ENCODE assay signal across 1 cellular context in genomic region chr1:158830074-158830677, GRCh38.
TF ChIP-seq lines count a peak whose summit lies in the region.

No MANE protein-coding gene starts in this region.

TF ChIP-seq in GM12878, 131 proteins besides CTCF, POLR2A, EP300 and RAD21 (continued from another document):
- TF ChIP-seq IRF3 (IDR thresholded peaks at IDR 0.05) (no peak), RCOR1 (conservative IDR thresholded peaks at IDR 0.05; ENCODE audit: low read depth, low read length) (no peak), SP1 (IDR thresholded peaks at IDR 0.05; ENCODE audit: low read depth, low read length) (no peak), POLR2AphosphoS5 (IDR thresholded peaks at IDR 0.05; ENCODE audit: low read length) (no peak), BHLHE40 (IDR thresholded peaks at IDR 0.05; ENCODE audit: borderline replicate concordance in 1 of 2, low read depth in 2 of 2, low read length in 1 of 2) (no peak), ZBTB4 (CRISPR knock-in tag; IDR thresholded peaks at IDR 0.05) (no peak), ZBTB40 (IDR thresholded peaks at IDR 0.05; ENCODE audit: borderline replicate concordance) (no peak), GATAD2B (conservative IDR thresholded peaks at IDR 0.05; ENCODE audit: low read depth) (no peak), SMARCA5 (IDR thresholded peaks at IDR 0.05) (no peak), FOXM1 (IDR thresholded peaks at IDR 0.05; ENCODE audit: low read depth, low read length) (no peak), RUNX3 (IDR thresholded peaks at IDR 0.05; ENCODE audit: low read length) (peak; percentile 73), WRNIP1 (IDR thresholded peaks at IDR 0.05; ENCODE audit: borderline replicate concordance, low read depth, low read length) (no peak), MAX (IDR thresholded peaks at IDR 0.05; ENCODE audit: low read depth, low read length) (no peak), POU2F2 (IDR thresholded peaks at IDR 0.05; ENCODE audit: borderline replicate concordance, low read depth, low read length) (no peak), BRCA1 (IDR thresholded peaks at IDR 0.05; ENCODE audit: low read depth, low read length) (no peak), TCF3 (IDR thresholded peaks at IDR 0.05; ENCODE audit: borderline replicate concordance, insufficient read depth, low read depth, low read length) (no peak), SPI1 (IDR thresholded peaks at IDR 0.05; ENCODE audit: borderline replicate concordance, insufficient read depth, low read depth, low read length) (peak; percentile 33; the same call in 1 of the 2 replicates), HCFC1 (IDR thresholded peaks at IDR 0.05; ENCODE audit: low read length) (no peak), HSF1 (IDR thresholded peaks at IDR 0.05; ENCODE audit: low read depth, low read length) (no peak), IKZF1 (conservative IDR thresholded peaks at IDR 0.05) (peak; percentile 37; the same call in 1 of the 2 replicates), MTA2 (IDR thresholded peaks at IDR 0.05; ENCODE audit: low read depth) (0 out of 2 replicates have a peak, but pooled peaks have one; percentile 36), MYC (IDR thresholded peaks at IDR 0.05; ENCODE audit: insufficient read depth, insufficient read length, insufficient replicate concordance, low read length, severe bottlenecking) (no peak)
